Comparison of ENCODE assay signal across 25 cellular contexts in genomic region chr10:117745301-117745700, GRCh38.
"Had no signal": no experiment of that assay in that cellular context is flagged by ENCODE, and none has a peak within 500 bp of the region (broad histone marks: within the 10 kb centered on the region; RNA-seq: fewer than 3 reads in every experiment).

No MANE protein-coding gene starts in this region.

- H3K36me3 Mint-ChIP-seq: naive thymus-derived CD4-positive, alpha-beta T cell; natural killer cell treated with Interleukin-12 subunit alpha and Interleukin-12 subunit beta and Interleukin-15 and Interleukin-18, amount 100 ng/mL, for 72 hours; stimulated activated memory B cell treated with anti-CD40 and anti-IgM and Interleukin-4, amounts not matched to agents 10 μg/mL and 1 μg/mL and 100 μg/mL, for 72 hours had no signal

- H3K9ac ChIP-seq: parathyroid adenoma had no signal

- H3K36me3 ChIP-seq: left lung, right lobe of liver, tibial nerve, upper lobe of left lung had no signal

- ATAC-seq: left colon; left lung; mucosa of descending colon; naive thymus-derived CD4-positive, alpha-beta T cell; natural killer cell treated with Interleukin-12 subunit alpha and Interleukin-12 subunit beta and Interleukin-15 and Interleukin-18, amount 100 ng/mL, for 72 hours; psoas muscle; right lobe of liver; stimulated activated memory B cell treated with anti-CD40 and anti-IgM and Interleukin-4, amounts not matched to agents 10 μg/mL and 1 μg/mL and 100 μg/mL, for 72 hours; stimulated activated naive CD8-positive, alpha-beta T cell treated with anti-CD3 and anti-CD28 coated beads, Interleukin-15, amount 100 ng/mL, for 72 hours had no signal

- H3K4me3 Mint-ChIP-seq: naive thymus-derived CD4-positive, alpha-beta T cell; natural killer cell treated with Interleukin-12 subunit alpha and Interleukin-12 subunit beta and Interleukin-15 and Interleukin-18, amount 100 ng/mL, for 72 hours; stimulated activated memory B cell treated with anti-CD40 and anti-IgM and Interleukin-4, amounts not matched to agents 10 μg/mL and 1 μg/mL and 100 μg/mL, for 72 hours; stimulated activated naive CD8-positive, alpha-beta T cell treated with anti-CD3 and anti-CD28 coated beads, Interleukin-15, amount 100 ng/mL, for 72 hours had no signal

- H3K9me3 Mint-ChIP-seq: natural killer cell treated with Interleukin-12 subunit alpha and Interleukin-12 subunit beta and Interleukin-15 and Interleukin-18, amount 100 ng/mL, for 72 hours; stimulated activated memory B cell treated with anti-CD40 and anti-IgM and Interleukin-4, amounts not matched to agents 10 μg/mL and 1 μg/mL and 100 μg/mL, for 72 hours; stimulated activated naive CD8-positive, alpha-beta T cell treated with anti-CD3 and anti-CD28 coated beads, Interleukin-15, amount 100 ng/mL, for 72 hours had no signal

- H3K4me3 ChIP-seq: left lung, lung, mucosa of descending colon, psoas muscle, right lobe of liver, smooth muscle cell, tibial nerve, upper lobe of left lung had no signal

- DNase-seq: hippocampal formation; kidney glomerular epithelial cell; left colon; left lung; mesendoderm; midbrain; mucosa of descending colon; naive thymus-derived CD4-positive, alpha-beta T cell; nucleus accumbens; psoas muscle; right lobe of liver; stimulated activated CD4-positive, alpha-beta T cell treated with anti-CD3 and anti-CD28 coated beads, Interleukin-1b, Interleukin-23, amount 100 ng/mL, for 48 hours; stimulated activated CD4-positive, alpha-beta T cell treated with anti-CD3 and anti-CD28 coated beads, Interleukin-2, amount 100 ng/mL, for 48 hours; stimulated activated CD4-positive, alpha-beta T cell treated with anti-CD3 and anti-CD28 coated beads, Interleukin-4, amount 100 ng/mL, for 4 hours; stimulated activated CD8-positive, alpha-beta memory T cell treated with anti-CD3 and anti-CD28 coated beads, Interleukin-4, amount 100 ng/mL, for 48 hours; stimulated activated naive CD4-positive, alpha-beta T cell treated with Interleukin-2 at 50 U/mL for 16 hours; stimulated activated naive CD8-positive, alpha-beta T cell treated with anti-CD3 and anti-CD28 coated beads, Interleukin-15, amount 100 ng/mL, for 72 hours; substantia nigra; upper lobe of left lung had no signal

- H3K27me3 ChIP-seq: right lobe of liver, tibial nerve, upper lobe of left lung had no signal

- H3K4me2 ChIP-seq: smooth muscle cell had no signal

- H3K4me1 ChIP-seq: left lung, parathyroid adenoma, psoas muscle, right lobe of liver, tibial nerve, upper lobe of left lung had no signal

- H3K27ac Mint-ChIP-seq: naive thymus-derived CD4-positive, alpha-beta T cell; natural killer cell treated with Interleukin-12 subunit alpha and Interleukin-12 subunit beta and Interleukin-15 and Interleukin-18, amount 100 ng/mL, for 72 hours; stimulated activated memory B cell treated with anti-CD40 and anti-IgM and Interleukin-4, amounts not matched to agents 10 μg/mL and 1 μg/mL and 100 μg/mL, for 72 hours; stimulated activated naive CD8-positive, alpha-beta T cell treated with anti-CD3 and anti-CD28 coated beads, Interleukin-15, amount 100 ng/mL, for 72 hours had no signal

- H3K4me1 Mint-ChIP-seq: naive thymus-derived CD4-positive, alpha-beta T cell; stimulated activated memory B cell treated with anti-CD40 and anti-IgM and Interleukin-4, amounts not matched to agents 10 μg/mL and 1 μg/mL and 100 μg/mL, for 72 hours; stimulated activated naive CD8-positive, alpha-beta T cell treated with anti-CD3 and anti-CD28 coated beads, Interleukin-15, amount 100 ng/mL, for 72 hours had no signal

- H3K9me3 ChIP-seq: left lung, mucosa of descending colon, psoas muscle, right lobe of liver, tibial nerve, upper lobe of left lung had no signal

- H3K27ac ChIP-seq: left lung, parathyroid adenoma, psoas muscle, right lobe of liver, tibial nerve, upper lobe of left lung had no signal

- H2AFZ ChIP-seq: parathyroid adenoma had no signal
